Comparison of ENCODE assay signal across 21 cellular contexts in the genomic region with DNA sequence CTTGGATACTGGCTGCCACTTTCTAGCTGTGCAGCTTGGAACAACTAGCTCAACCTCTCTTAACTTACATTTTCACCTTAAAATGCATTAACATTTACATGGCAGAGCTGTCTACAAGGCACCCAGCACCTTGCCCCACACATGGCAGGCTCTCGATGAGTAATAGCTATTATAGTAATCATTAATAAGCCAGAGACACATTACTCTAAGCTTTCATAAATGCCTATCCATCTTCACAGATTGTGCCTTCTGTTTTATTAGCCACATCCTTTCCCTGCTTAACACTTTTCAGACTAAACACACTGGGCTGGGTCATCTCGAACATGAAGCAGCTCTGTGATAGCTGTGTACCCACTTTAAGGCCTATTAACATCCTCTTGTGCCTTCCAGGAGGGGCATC.
A peak's percentile ranks its signal among the peaks of the same experiment; 100 is the strongest.
DNase-seq lines count a peak whose midpoint lies in the region; ATAC-seq and TF ChIP-seq lines count a peak whose summit lies in the region.
"Had no signal": no experiment of that assay in that cellular context is flagged by ENCODE, and none has a peak within 500 bp of the region (broad histone marks: within the 10 kb centered on the region; RNA-seq: fewer than 3 reads in every experiment).

No MANE protein-coding gene starts in this region.

- no peaks in the 10 kb centered on the region for H3K36me3 ChIP-seq in hepatocyte (replicated peaks; ENCODE audit: insufficient read depth, low read depth)

- no peaks in the 10 kb centered on the region for H4K20me1 ChIP-seq in hepatocyte (ENCODE audit: insufficient read depth, poor library complexity, severe bottlenecking)

- H3K9me3 Mint-ChIP-seq in IgD-negative memory B cell, result no peaks in the 10 kb centered on the region
- H3K9me3 Mint-ChIP-seq in nephron progenitor cell, result no peaks in the 10 kb centered on the region
- no peaks in the 10 kb centered on the region for H3K9me3 Mint-ChIP-seq in stimulated activated naive B cell treated with anti-CD40 and anti-IgM and Interleukin-4, amounts not matched to agents 10 μg/mL and 1 μg/mL and 100 μg/mL, for 72 hours
- H3K9me3 Mint-ChIP-seq in activated CD4-positive, alpha-beta T cell treated with anti-CD3 and anti-CD28 coated beads, Interleukin-2, amount 10 ng/mL, durations not matched to agents 24 days and 14 days, result no peaks in the 10 kb centered on the region
- H3K9me3 Mint-ChIP-seq: CD4-positive, CD25-positive, alpha-beta regulatory T cell had no signal

- H3K4me2 ChIP-seq in hepatocyte, result no peak overlapping the region
- H3K4me2 ChIP-seq: A549, PC-9 had no signal

- no peak overlapping the region for H3K4me3 ChIP-seq in hepatocyte
- H3K4me3 ChIP-seq: A549, GM23248, HAP-1, PC-9 had no signal

- H2AFZ ChIP-seq in hepatocyte, result no peak overlapping the region
- H2AFZ ChIP-seq: GM23248, PC-9 had no signal

- H3K9me2 ChIP-seq in hepatocyte (replicated peaks; ENCODE audit: insufficient read depth), result no peaks in the 10 kb centered on the region

- H3K36me3 Mint-ChIP-seq in IgD-negative memory B cell, result peaks cover 10% of the 10 kb centered on the region
- peaks cover 72% of the 10 kb centered on the region for H3K36me3 Mint-ChIP-seq in nephron progenitor cell (ENCODE audit: low read depth)
- peaks cover 34 to 57% of the 10 kb centered on the region in 2 donors for H3K36me3 Mint-ChIP-seq in stimulated activated naive B cell treated with anti-CD40 and anti-IgM and Interleukin-4, amounts not matched to agents 10 μg/mL and 1 μg/mL and 100 μg/mL, for 72 hours
- H3K36me3 Mint-ChIP-seq in activated CD4-positive, alpha-beta T cell treated with anti-CD3 and anti-CD28 coated beads, Interleukin-2, amount 10 ng/mL, durations not matched to agents 24 days and 14 days (ENCODE audit: low read depth), result no peaks in the 10 kb centered on the region
- H3K36me3 Mint-ChIP-seq: CD4-positive, CD25-positive, alpha-beta regulatory T cell had no signal

- peaks cover 18% of the 10 kb centered on the region for H3K4me1 ChIP-seq in hepatocyte (ENCODE audit: insufficient read depth)
- H3K4me1 ChIP-seq: A549 had no signal

- no peaks in the 10 kb centered on the region for H3K4me1 Mint-ChIP-seq in IgD-negative memory B cell
- H3K4me1 Mint-ChIP-seq in nephron progenitor cell, result peaks cover 35% of the 10 kb centered on the region
- H3K4me1 Mint-ChIP-seq in stimulated activated naive B cell treated with anti-CD40 and anti-IgM and Interleukin-4, amounts not matched to agents 10 μg/mL and 1 μg/mL and 100 μg/mL, for 72 hours, result no peaks in the 10 kb centered on the region
- H3K4me1 Mint-ChIP-seq in activated CD4-positive, alpha-beta T cell treated with anti-CD3 and anti-CD28 coated beads, Interleukin-2, amount 10 ng/mL, durations not matched to agents 24 days and 14 days, result no peaks in the 10 kb centered on the region
- H3K4me1 Mint-ChIP-seq: CD4-positive, CD25-positive, alpha-beta regulatory T cell had no signal

- no peaks in the 10 kb centered on the region for H3K27me3 ChIP-seq in hepatocyte

- DNase-seq in hepatocyte (ENCODE audit: low spot score) (no peak), nephron progenitor cell (no peak), NCI-H1092 treated with DMSO at 0.1 percent for 48 hours (lab: John Stamatoyannopoulos, UW) (no peak)
- DNase-seq in stimulated activated naive B cell treated with anti-CD40 and anti-IgM and Interleukin-4, amounts not matched to agents 10 μg/mL and 1 μg/mL and 100 μg/mL, for 72 hours, result no peak
- no peak for DNase-seq in activated CD4-positive, alpha-beta T cell treated with anti-CD3 and anti-CD28 coated beads, Interleukin-2, amount 10 ng/mL, durations not matched to agents 24 days and 14 days
- DNase-seq: CD4-positive, CD25-positive, alpha-beta regulatory T cell; COR-L47; DMS79 treated with DMSO at 0.1 percent for 48 hours; GM23248; Kasumi-1; NCI-H1417; NCI-H1694 treated with DMSO at 0.1 percent for 48 hours; NCI-H446; NCI-H526 treated with DMSO at 0.1 percent for 48 hours; PC-9; RPMI8226; SHP77 had no signal

- no peak for ATAC-seq in stimulated activated naive B cell treated with anti-CD40 and anti-IgM and Interleukin-4, amounts not matched to agents 10 μg/mL and 1 μg/mL and 100 μg/mL, for 72 hours (replicated peaks)
- ATAC-seq in GM19452 (IDR thresholded peaks at IDR 0.05; ENCODE audit: unreplicated experiment), result no peak
- ATAC-seq: A549 had no signal

- no peak overlapping the region for H3K4me3 Mint-ChIP-seq in IgD-negative memory B cell
- no peak overlapping the region for H3K4me3 Mint-ChIP-seq in nephron progenitor cell
- no peak overlapping the region for H3K4me3 Mint-ChIP-seq in stimulated activated naive B cell treated with anti-CD40 and anti-IgM and Interleukin-4, amounts not matched to agents 10 μg/mL and 1 μg/mL and 100 μg/mL, for 72 hours
- no peak overlapping the region for H3K4me3 Mint-ChIP-seq in activated CD4-positive, alpha-beta T cell treated with anti-CD3 and anti-CD28 coated beads, Interleukin-2, amount 10 ng/mL, durations not matched to agents 24 days and 14 days
- H3K4me3 Mint-ChIP-seq: CD4-positive, CD25-positive, alpha-beta regulatory T cell had no signal

- 79% methylated on average over 2 of the region's 2 CpGs for WGBS in hepatocyte (ENCODE audit: low lambda C conversion rate, missing lambda C conversion rate)

- H3K9me3 ChIP-seq in hepatocyte (ENCODE audit: low read depth), result no peaks in the 10 kb centered on the region
- H3K9me3 ChIP-seq: A549, HAP-1 had no signal

- TF ChIP-seq CTCF in hepatocyte (IDR thresholded peaks at IDR 0.05; ENCODE audit: poor library complexity) (no peak), nephron progenitor cell (IDR thresholded peaks at IDR 0.05) (no peak)

- intact Hi-C loops in activated CD4-positive, alpha-beta T cell treated with anti-CD3 and anti-CD28 coated beads, Interleukin-2, amount 10 ng/mL, durations not matched to agents 24 days and 14 days (cut with micrococcal nuclease), result no loop called here

- H3K27ac Mint-ChIP-seq in IgD-negative memory B cell (peak overlapping the region in 2 of 3 donors; percentile 61 to 85), nephron progenitor cell (peak overlapping the region; percentile 44)
- H3K27ac Mint-ChIP-seq in stimulated activated naive B cell treated with anti-CD40 and anti-IgM and Interleukin-4, amounts not matched to agents 10 μg/mL and 1 μg/mL and 100 μg/mL, for 72 hours, result peak overlapping the region; percentile 21
- H3K27ac Mint-ChIP-seq in activated CD4-positive, alpha-beta T cell treated with anti-CD3 and anti-CD28 coated beads, Interleukin-2, amount 10 ng/mL, durations not matched to agents 24 days and 14 days, result no peak overlapping the region

- H3K27me3 Mint-ChIP-seq in IgD-negative memory B cell, result no peaks in the 10 kb centered on the region
- H3K27me3 Mint-ChIP-seq in nephron progenitor cell (ENCODE audit: low read depth, poor library complexity), result no peaks in the 10 kb centered on the region
- no peaks in the 10 kb centered on the region for H3K27me3 Mint-ChIP-seq in stimulated activated naive B cell treated with anti-CD40 and anti-IgM and Interleukin-4, amounts not matched to agents 10 μg/mL and 1 μg/mL and 100 μg/mL, for 72 hours
- peaks cover 17% of the 10 kb centered on the region for H3K27me3 Mint-ChIP-seq in activated CD4-positive, alpha-beta T cell treated with anti-CD3 and anti-CD28 coated beads, Interleukin-2, amount 10 ng/mL, durations not matched to agents 24 days and 14 days
- H3K27me3 Mint-ChIP-seq: CD4-positive, CD25-positive, alpha-beta regulatory T cell had no signal

- peak overlapping the region; percentile 96 for H3K27ac ChIP-seq in hepatocyte
- H3K27ac ChIP-seq: A549, GM23248, PC-9 had no signal

- no peaks in the 10 kb centered on the region for H3K79me2 ChIP-seq in hepatocyte
